Comparison of ENCODE assay signal across 7 cellular contexts in the genomic region with DNA sequence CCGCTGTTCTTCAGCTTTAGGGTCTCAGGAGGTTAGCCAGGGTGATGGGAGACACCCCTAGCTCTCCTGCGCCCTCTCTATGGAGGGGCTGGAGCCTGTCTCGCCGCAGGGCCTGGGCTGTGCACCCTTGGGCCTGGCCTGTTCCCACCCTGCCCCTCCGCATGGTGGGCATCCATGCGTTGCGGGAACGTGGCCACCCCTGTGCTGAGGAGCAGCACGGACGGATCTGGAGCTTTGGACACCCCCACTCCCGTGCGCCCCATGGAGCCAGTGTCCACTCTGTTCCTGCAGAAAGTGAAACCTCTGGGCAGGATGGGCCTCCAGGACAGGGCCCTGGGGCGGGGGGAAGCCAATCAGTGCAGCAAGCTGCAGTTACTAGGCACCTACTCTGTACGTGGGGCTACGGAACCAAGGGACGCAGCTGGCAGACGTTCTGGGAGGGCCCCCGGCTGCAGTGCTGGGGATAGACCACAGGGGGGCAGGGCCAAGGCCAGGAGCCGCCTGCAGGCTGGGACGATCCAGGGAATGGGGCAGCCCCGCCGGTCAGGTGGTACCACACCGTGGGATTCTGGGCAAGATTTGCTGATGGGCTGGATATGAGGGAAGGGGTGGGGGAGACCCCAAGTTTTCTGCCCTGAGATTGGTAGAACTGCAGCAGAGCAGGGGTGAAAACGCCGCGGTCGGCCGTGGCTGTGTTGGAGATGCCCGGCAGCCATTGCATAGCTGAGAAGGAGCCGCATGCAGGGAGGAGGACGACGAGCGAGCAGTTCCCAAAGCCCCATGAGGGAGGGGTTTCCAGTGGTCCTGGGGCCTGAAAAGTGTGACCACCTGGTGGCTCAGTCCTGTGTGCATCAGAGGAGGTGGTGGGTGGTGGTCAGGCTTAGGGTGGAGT. TPM values are rescaled to one million over a fixed set of nuclear protein-coding genes. Genes with fewer than 3 reads are reported as not detected.
A peak's percentile ranks its signal among the peaks of the same experiment; 100 is the strongest.
DNase-seq lines count a peak whose midpoint lies in the region; ATAC-seq and TF ChIP-seq lines count a peak whose summit lies in the region.

No MANE protein-coding gene starts in this region.

- TF ChIP-seq POLR2A in ovary (IDR thresholded peaks at IDR 0.05), result no peak

- intact Hi-C loops in ovary (cut with DNase I), result no loop called here

- 26 to 40% (median 29%) methylated on average over 32 to 33 of the region's 33 CpGs for WGBS in ovary, 3 donors

- peaks cover 14% of the 10 kb centered on the region for H3K4me1 ChIP-seq in foreskin keratinocyte
- H3K4me1 ChIP-seq in ovary (ENCODE audit: insufficient read depth), result peaks cover 2% of the 10 kb centered on the region

- ATAC-seq in foreskin keratinocyte (peak; percentile 53), HG02610 (IDR thresholded peaks at IDR 0.05; ENCODE audit: unreplicated experiment) (no peak)

- H3K4me3 ChIP-seq in MG63, result no peak overlapping the region
- no peak overlapping the region for H3K4me3 ChIP-seq in ovary

- H3K36me3 ChIP-seq in MG63 (no peaks in the 10 kb centered on the region), ovary (no peaks in the 10 kb centered on the region)

- H3K27me3 ChIP-seq in MG63, result no peaks in the 10 kb centered on the region
- H3K27me3 ChIP-seq in foreskin keratinocyte, result no peaks in the 10 kb centered on the region
- H3K27me3 ChIP-seq in ovary, result no peaks in the 10 kb centered on the region

- DNase-seq in GM03348 (ENCODE audit: low spot score) (peak; percentile 90), MG63 (peak; percentile 17), foreskin keratinocyte (no peak), ovary (peak; percentile 28 to 63 (median 39)), GDM1 (lab: John Stamatoyannopoulos, UW) (no peak)
- DNase-seq in activated T-cell treated with anti-CD3 and anti-CD28 coated beads, Interleukin-2, amount 50 U/mL, for 1 hour, result peak; percentile 41

- TF ChIP-seq CTCF in foreskin keratinocyte (conservative IDR thresholded peaks at IDR 0.05) (peak; percentile 86), ovary (IDR thresholded peaks at IDR 0.05) (peak; percentile 16 to 32 (median 25))

- H3K9me3 ChIP-seq in MG63 (no peaks in the 10 kb centered on the region), ovary (no peaks in the 10 kb centered on the region)

- H3K27ac ChIP-seq in foreskin keratinocyte (no peak overlapping the region), ovary (no peak overlapping the region)

- no peak for TF ChIP-seq EP300 in ovary (IDR thresholded peaks at IDR 0.05)

RNA-seq across cellular contexts. Expression of gene TP73, which starts 43.3 kb away (rescaled TPM):
- total RNA-seq in MG63 (2014; rRNA removed; shearing (Covaris generic); ENCODE audit: low replicate concordance), result 3.1 and 8.3 TPM in 2 replicates
- 0.58 and 0.78 TPM in 2 replicates for total RNA-seq in foreskin keratinocyte
- polyA plus RNA-seq in foreskin keratinocyte, result 0.44 and 0.59 TPM in 2 replicates
- 1 to 10 TPM in 1 of 7 donors, under 1 TPM in 6; 0.13 to 7.5 (median 0.47) TPM for total RNA-seq in ovary
- under 1 TPM; 0.03 to 0.04 TPM for polyA plus RNA-seq in ovary

RNA-seq across cellular contexts. Expression of gene WRAP73, which starts 45.7 kb away (rescaled TPM):
- 37.6 and 52.7 TPM in 2 replicates for total RNA-seq in MG63 (2014; rRNA removed; shearing (Covaris generic); ENCODE audit: low replicate concordance)
- 17.2 and 18.1 TPM in 2 replicates for total RNA-seq in foreskin keratinocyte
- polyA plus RNA-seq in foreskin keratinocyte, result 21.8 and 26.0 TPM in 2 replicates
- total RNA-seq in ovary, result 10 to 100 TPM; 10.3 to 16.7 (median 15.8) TPM
- 10 to 100 TPM in 1 of 2 donors, 1 to 10 TPM in 1; 5.3 to 18.0 TPM for polyA plus RNA-seq in ovary

RNA-seq across cellular contexts. Expression of gene CCDC27, which starts 56.7 kb away (rescaled TPM):
- total RNA-seq in MG63 (2014; rRNA removed; shearing (Covaris generic); ENCODE audit: low replicate concordance), result not detected in 2 replicates
- not detected in 2 replicates for total RNA-seq in foreskin keratinocyte
- not detected in 2 replicates for polyA plus RNA-seq in foreskin keratinocyte
- not detected for total RNA-seq in ovary
- under 1 TPM in 1 of 2 donors, not detected in 1; 0.05 TPM for polyA plus RNA-seq in ovary

Comparison
In these comparisons a context has a peak if more than half of its experiments do, and no peak if none do; other contexts are left out.
1. DNase-seq: peak in GM03348 (single experiment), MG63 (single experiment), activated T-cell treated with anti-CD3 and anti-CD28 coated beads, Interleukin-2, amount 50 U/mL, for 1 hour (single experiment) and ovary (5 of 5); none in foreskin keratinocyte (0 of 2) and GDM1 (single experiment).